Comparison of ENCODE assay signal across 15 cellular contexts in the genomic region with DNA sequence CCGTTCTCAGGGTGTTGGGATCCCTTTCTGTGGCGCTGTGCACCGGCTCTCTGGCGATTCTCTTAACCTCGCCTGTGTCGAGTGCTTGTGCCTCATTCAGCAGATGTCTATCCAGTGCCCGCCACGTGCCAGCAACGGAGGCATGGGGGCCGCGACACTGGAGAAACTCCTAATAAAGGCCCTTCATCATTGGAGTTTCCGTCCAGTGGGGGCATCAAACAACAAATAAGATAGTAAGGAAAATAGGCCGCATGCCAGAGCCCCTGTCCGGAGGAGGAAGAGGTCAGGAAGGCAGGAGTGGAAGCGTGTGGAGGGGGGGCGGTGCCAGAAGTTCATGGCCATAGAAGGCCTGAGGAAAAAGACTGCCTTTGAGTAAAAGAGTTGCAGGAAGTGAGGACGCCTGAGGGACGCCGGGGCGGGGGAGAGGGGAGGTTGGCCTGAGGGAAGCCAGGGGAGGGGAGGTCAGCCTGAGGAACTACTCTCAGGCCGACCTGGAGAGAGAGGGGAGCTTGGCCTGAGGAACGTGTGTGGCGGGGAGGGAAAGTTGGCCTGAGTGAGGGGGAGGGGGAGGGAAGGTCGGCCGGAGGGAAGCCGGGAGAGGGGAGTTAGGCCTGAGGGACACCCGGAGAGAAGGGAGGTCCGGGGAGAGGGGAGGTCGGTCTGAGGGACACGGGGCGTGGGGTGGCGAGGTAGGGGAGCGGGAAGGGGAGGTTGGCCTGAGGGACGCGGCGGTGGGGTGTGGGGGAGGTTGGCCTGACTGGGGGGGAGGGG.
"Had no signal": no experiment of that assay in that cellular context is flagged by ENCODE, and none has a peak within 500 bp of the region (broad histone marks: within the 10 kb centered on the region; RNA-seq: fewer than 3 reads in every experiment).

No MANE protein-coding gene starts in this region.

- H3K36me3 Mint-ChIP-seq: activated naive CD4-positive, alpha-beta T cell treated with anti-CD3 and anti-CD28 coated beads, Interleukin-2, amount 50 U/mL, for 24 hours; naive B cell had no signal

- H3K4me1 Mint-ChIP-seq: activated naive CD4-positive, alpha-beta T cell treated with anti-CD3 and anti-CD28 coated beads, Interleukin-2, amount 50 U/mL, for 24 hours; naive B cell had no signal

- ATAC-seq: activated CD8-positive, alpha-beta T cell treated with anti-CD3 and anti-CD28 coated beads, Interleukin-2, amount 10 ng/mL, durations not matched to agents 7 days and 5 days; upper lobe of right lung had no signal

- H3K9me3 ChIP-seq: neutrophil, right lobe of liver, upper lobe of right lung had no signal

- H3K27ac Mint-ChIP-seq: activated CD8-positive, alpha-beta T cell treated with anti-CD3 and anti-CD28 coated beads, Interleukin-2, amount 10 ng/mL, durations not matched to agents 7 days and 5 days; activated naive CD4-positive, alpha-beta T cell treated with anti-CD3 and anti-CD28 coated beads, Interleukin-2, amount 50 U/mL, for 24 hours; naive B cell; progenitor cell of endocrine pancreas had no signal

- H3K4me1 ChIP-seq: right lobe of liver, spleen, upper lobe of right lung had no signal

- H3K36me3 ChIP-seq: neutrophil, right lobe of liver, spleen, upper lobe of right lung had no signal

- H3K4me3 ChIP-seq: right lobe of liver, spleen, upper lobe of right lung had no signal

- H3K27me3 ChIP-seq: right lobe of liver, spleen, upper lobe of right lung had no signal

- H3K9me3 Mint-ChIP-seq: activated naive CD4-positive, alpha-beta T cell treated with anti-CD3 and anti-CD28 coated beads, Interleukin-2, amount 50 U/mL, for 24 hours had no signal

- H3K27ac ChIP-seq: neutrophil, right lobe of liver, spleen, upper lobe of right lung, WERI-Rb-1 had no signal

- H3K27me3 Mint-ChIP-seq: progenitor cell of endocrine pancreas had no signal

- H3K4me3 Mint-ChIP-seq: activated CD8-positive, alpha-beta T cell treated with anti-CD3 and anti-CD28 coated beads, Interleukin-2, amount 10 ng/mL, durations not matched to agents 7 days and 5 days; activated naive CD4-positive, alpha-beta T cell treated with anti-CD3 and anti-CD28 coated beads, Interleukin-2, amount 50 U/mL, for 24 hours; naive B cell had no signal

- DNase-seq: activated CD4-positive, alpha-beta T cell treated with anti-CD3 and anti-CD28 coated beads for 4 hours; activated CD8-positive, alpha-beta T cell treated with anti-CD3 and anti-CD28 coated beads, Interleukin-2, amount 10 ng/mL, durations not matched to agents 7 days and 5 days; caudate nucleus; hypothalamus; midbrain; naive B cell; right lobe of liver; spleen; stimulated activated naive CD4-positive, alpha-beta T cell; T-helper 1 cell; upper lobe of right lung; WERI-Rb-1 had no signal
